Comparison of ENCODE assay signal across 1 cellular context in genomic region chr19:1985588-1986356, GRCh38.
TF ChIP-seq lines count a peak whose summit lies in the region.

No MANE protein-coding gene starts in this region.

TF ChIP-seq in K562, 482 proteins besides CTCF, POLR2A, EP300 and RAD21:
- TF ChIP-seq GATAD2A (IDR thresholded peaks at IDR 0.05), result no peak
- TF ChIP-seq RBM22 (IDR thresholded peaks at IDR 0.05; ENCODE audit: low read depth, low read length, poor library complexity, severe bottlenecking), result peak; percentile 60
- no peak for TF ChIP-seq CBX3 (IDR thresholded peaks at IDR 0.05; ENCODE audit: borderline replicate concordance in 1 of 2, low read length in 2 of 2)
- peak; percentile 54 for TF ChIP-seq USF1 (CRISPR knock-in tag; IDR thresholded peaks at IDR 0.05)
- TF ChIP-seq POLR2G (IDR thresholded peaks at IDR 0.05; ENCODE audit: low read depth, low read length), result peak; percentile 50
- peak; percentile 27 for TF ChIP-seq RBFOX2 (IDR thresholded peaks at IDR 0.05; ENCODE audit: low read depth, low read length)
